In genomic region chr7:107551936-107552335, GRCh38 we compare ENCODE assay signal across 27 cellular contexts. TPM values are rescaled to one million over a fixed set of nuclear protein-coding genes. Genes with fewer than 3 reads are reported as not detected.
A peak's percentile ranks its signal among the peaks of the same experiment; 100 is the strongest.
DNase-seq lines count a peak whose midpoint lies in the region; ATAC-seq, FAIRE-seq and TF ChIP-seq lines count a peak whose summit lies in the region.
"Had no signal": no experiment of that assay in that cellular context is flagged by ENCODE, and none has a peak within 500 bp of the region (broad histone marks: within the 10 kb centered on the region; RNA-seq: fewer than 3 reads in every experiment).

No MANE protein-coding gene starts in this region.

- no peaks in the 10 kb centered on the region for H3K27me3 ChIP-seq in CD8-positive, alpha-beta T cell (ENCODE audit: insufficient read depth, low read length)
- no peaks in the 10 kb centered on the region for H3K27me3 ChIP-seq in astrocyte (ENCODE audit: insufficient read depth, low read length)
- H3K27me3 ChIP-seq in osteoblast (ENCODE audit: insufficient read depth, low read length): no peaks in the 10 kb centered on the region
- H3K27me3 ChIP-seq: SJCRH30 had no signal

- H3K36me3 ChIP-seq in CD8-positive, alpha-beta T cell (ENCODE audit: insufficient read depth, low read length): peaks cover 17% of the 10 kb centered on the region
- H3K36me3 ChIP-seq in astrocyte (ENCODE audit: insufficient read depth, low read length): peaks cover 22% of the 10 kb centered on the region
- H3K36me3 ChIP-seq in osteoblast (ENCODE audit: insufficient read depth, low read length): peaks cover 22% of the 10 kb centered on the region

- FAIRE-seq in astrocyte (lab: Jason Lieb, UNC): no peak

- H3K4me2 ChIP-seq in astrocyte (ENCODE audit: low read length) (no peak overlapping the region), osteoblast (ENCODE audit: insufficient read depth, low read length) (no peak overlapping the region)
- H3K4me2 ChIP-seq: GM23338, PC-9 had no signal

- peaks cover 55% of the 10 kb centered on the region for H3K4me1 Mint-ChIP-seq in CD8-positive, alpha-beta T cell (ENCODE audit: low read depth)
- H3K4me1 Mint-ChIP-seq in astrocyte (ENCODE audit: low read depth, unreplicated experiment): no peaks in the 10 kb centered on the region
- H3K4me1 Mint-ChIP-seq: GM23338, H9 had no signal

- no peak overlapping the region for H3K9ac ChIP-seq in astrocyte (ENCODE audit: low read length)

- H3K79me2 ChIP-seq in astrocyte (ENCODE audit: insufficient read depth, low read length) (peaks cover 23% of the 10 kb centered on the region), osteoblast (ENCODE audit: insufficient read depth, low read length) (peaks cover 40% of the 10 kb centered on the region)

- H3K9me3 ChIP-seq in CD8-positive, alpha-beta T cell (ENCODE audit: low read length): no peaks in the 10 kb centered on the region
- H3K9me3 ChIP-seq in astrocyte (ENCODE audit: insufficient read depth, low read depth, low read length) (no peaks in the 10 kb centered on the region), osteoblast (ENCODE audit: low read depth, low read length) (no peaks in the 10 kb centered on the region)
- H3K9me3 ChIP-seq: SJCRH30 had no signal

- no peak for DNase-seq in CD8-positive, alpha-beta T cell
- DNase-seq in ELR (ENCODE audit: low read depth) (peak; percentile 15), astrocyte (ENCODE audit: low read depth) (peak; percentile 14), osteoblast (ENCODE audit: insufficient read length, low spot score, missing footprints) (peak; percentile 39), NCI-H82 treated with DMSO at 0.1 percent for 48 hours (lab: John Stamatoyannopoulos, UW; ENCODE audit: unreplicated experiment) (no peak), HT-29 (ENCODE audit: low spot score) (no peak)
- DNase-seq: Calu3; DMS79 treated with DMSO at 0.1 percent for 48 hours; H9; HFFc6; NCI-H1092; NCI-H1417 treated with DMSO at 0.1 percent for 48 hours; NCI-H187; NCI-H2081 treated with DMSO at 0.1 percent for 48 hours; NCI-H2171 treated with DMSO at 0.1 percent for 48 hours; NCI-H345; NCI-H524; NCI-H774; NK-92 treated with Interleukin-12 subunit alpha and Interleukin-12 subunit beta, amount 100 ng/mL, for 24 hours; PC-9; SJCRH30 had no signal

- no peak for ATAC-seq in CD8-positive, alpha-beta T cell
- no peak for ATAC-seq in HG03439 (IDR thresholded peaks at IDR 0.05; ENCODE audit: unreplicated experiment)
- ATAC-seq: GM23338, Right ventricle myocardium inferior, SK-N-SH treated with all-trans-retinoic acid at 6 μM for 48 hours had no signal

- POLR2A ChIA-PET in CD8-positive, alpha-beta T cell (lab: Charles Lee): interaction anchor here (1.3 kb wide), 1 partner anchor 11 kb away, joined by 3 read pairs; the partner anchor contains the start of gene COG5

- H3K4me3 Mint-ChIP-seq in CD8-positive, alpha-beta T cell: peak overlapping the region; percentile 29
- H3K4me3 Mint-ChIP-seq in astrocyte (ENCODE audit: unreplicated experiment): no peak overlapping the region
- H3K4me3 Mint-ChIP-seq: B cell, GM23338, H9, HFFc6 had no signal

- H3K27me3 Mint-ChIP-seq in CD8-positive, alpha-beta T cell (ENCODE audit: low read depth): no peaks in the 10 kb centered on the region
- H3K27me3 Mint-ChIP-seq in astrocyte (ENCODE audit: low read depth, unreplicated experiment): no peaks in the 10 kb centered on the region
- H3K27me3 Mint-ChIP-seq: B cell had no signal

- intact Hi-C loops in CD8-positive, alpha-beta T cell (cut with DNase I, micrococcal nuclease): no loop called here

- no peak overlapping the region for H3K4me3 ChIP-seq in CD8-positive, alpha-beta T cell (ENCODE audit: low read depth, low read length)
- H3K4me3 ChIP-seq in astrocyte (ENCODE audit: insufficient read depth, low read depth, low read length) (no peak overlapping the region), osteoblast (ENCODE audit: insufficient read depth, low read length) (no peak overlapping the region)
- H3K4me3 ChIP-seq: GM23338, PC-9, SJCRH30 had no signal

- H3K27ac ChIP-seq in CD8-positive, alpha-beta T cell (ENCODE audit: low read depth, low read length): no peak overlapping the region
- H3K27ac ChIP-seq in astrocyte (ENCODE audit: low read depth, low read length) (no peak overlapping the region), osteoblast (ENCODE audit: low read depth, low read length) (no peak overlapping the region)
- H3K27ac ChIP-seq: C4-2B, PC-9, SJCRH30 had no signal

- CTCF ChIA-PET in CD8-positive, alpha-beta T cell (lab: Charles Lee): no interaction called here

- TF ChIP-seq CTCF in CD8-positive, alpha-beta T cell (IDR thresholded peaks at IDR 0.05): no peak
- TF ChIP-seq CTCF in astrocyte (IDR thresholded peaks at IDR 0.05; ENCODE audit: insufficient read depth, low read depth, low read length): no peak
- no peak for TF ChIP-seq CTCF in osteoblast (IDR thresholded peaks at IDR 0.05; ENCODE audit: extremely low read depth, low read depth, low read length)

- H4K20me1 ChIP-seq in astrocyte (ENCODE audit: insufficient read depth, low read length) (peaks cover 10% of the 10 kb centered on the region), osteoblast (ENCODE audit: insufficient read depth, low read length) (no peaks in the 10 kb centered on the region)

- peaks cover 6% of the 10 kb centered on the region for H3K4me1 ChIP-seq in CD8-positive, alpha-beta T cell (ENCODE audit: insufficient read depth, low read length)
- H3K4me1 ChIP-seq in astrocyte (ENCODE audit: insufficient read depth, low read length): no peaks in the 10 kb centered on the region
- no peaks in the 10 kb centered on the region for H3K4me1 ChIP-seq in osteoblast (ENCODE audit: insufficient read depth, low read length)
- H3K4me1 ChIP-seq: SJCRH30 had no signal

- H3K9me3 Mint-ChIP-seq in CD8-positive, alpha-beta T cell: peaks cover 2% of the 10 kb centered on the region
- H3K9me3 Mint-ChIP-seq in astrocyte (ENCODE audit: unreplicated experiment): no peaks in the 10 kb centered on the region
- H3K9me3 Mint-ChIP-seq: GM23338, H9, HFFc6 had no signal

- H3K36me3 Mint-ChIP-seq in CD8-positive, alpha-beta T cell: peaks cover 78% of the 10 kb centered on the region
- peaks cover 26% of the 10 kb centered on the region for H3K36me3 Mint-ChIP-seq in astrocyte (ENCODE audit: low read depth, unreplicated experiment)

- peak overlapping the region; percentile 49 for H3K27ac Mint-ChIP-seq in CD8-positive, alpha-beta T cell
- no peak overlapping the region for H3K27ac Mint-ChIP-seq in astrocyte (ENCODE audit: unreplicated experiment)
- H3K27ac Mint-ChIP-seq: B cell, GM23338, H9, HFFc6 had no signal

- H2AFZ ChIP-seq in astrocyte (ENCODE audit: low read depth, low read length) (no peak overlapping the region), osteoblast (ENCODE audit: low read length) (no peak overlapping the region)
- H2AFZ ChIP-seq: GM23338, PC-9 had no signal

RNA-seq across cellular contexts. Expression of gene COG5, which starts 11.8 kb away (rescaled TPM):
- total RNA-seq in CD8-positive, alpha-beta T cell: 10 to 100 TPM; 45.7 to 46.8 TPM
- total RNA-seq in astrocyte (53.4 and 57.1 TPM in 2 replicates), osteoblast (29.7 and 51.0 TPM in 2 replicates)
- total RNA-seq in HT-29 (2014; rRNA removed; shearing (Covaris generic)): 49.6 and 58.0 TPM in 2 replicates

RNA-seq across cellular contexts. Expression of gene DUS4L, which starts 11.8 kb away (rescaled TPM):
- total RNA-seq in CD8-positive, alpha-beta T cell: 10 to 100 TPM; 13.1 to 16.4 TPM
- total RNA-seq in astrocyte (6.3 and 6.7 TPM in 2 replicates), osteoblast (5.4 and 8.5 TPM in 2 replicates)
- 8.8 and 13.3 TPM in 2 replicates for total RNA-seq in HT-29 (2014; rRNA removed; shearing (Covaris generic))

RNA-seq across cellular contexts. Expression of gene BCAP29, which starts 28.1 kb away (rescaled TPM):
- 1 to 10 TPM; 7.9 to 9.0 TPM for total RNA-seq in CD8-positive, alpha-beta T cell
- 48.0 and 54.9 TPM in 2 replicates for total RNA-seq in astrocyte
- 43.1 and 52.2 TPM in 2 replicates for total RNA-seq in osteoblast
- total RNA-seq in HT-29 (2014; rRNA removed; shearing (Covaris generic)): 8.6 and 13.9 TPM in 2 replicates

Comparison
In these comparisons a context has a peak if more than half of its experiments do, and no peak if none do; other contexts are left out.
1. DNase-seq: peak in ELR (single experiment), astrocyte (single experiment) and osteoblast (single experiment); none in CD8-positive, alpha-beta T cell (0 of 7), NCI-H82 treated with DMSO at 0.1 percent for 48 hours (single experiment) and HT-29 (single experiment).